ENCODE assay signal across 23 cellular contexts in the genomic region with DNA sequence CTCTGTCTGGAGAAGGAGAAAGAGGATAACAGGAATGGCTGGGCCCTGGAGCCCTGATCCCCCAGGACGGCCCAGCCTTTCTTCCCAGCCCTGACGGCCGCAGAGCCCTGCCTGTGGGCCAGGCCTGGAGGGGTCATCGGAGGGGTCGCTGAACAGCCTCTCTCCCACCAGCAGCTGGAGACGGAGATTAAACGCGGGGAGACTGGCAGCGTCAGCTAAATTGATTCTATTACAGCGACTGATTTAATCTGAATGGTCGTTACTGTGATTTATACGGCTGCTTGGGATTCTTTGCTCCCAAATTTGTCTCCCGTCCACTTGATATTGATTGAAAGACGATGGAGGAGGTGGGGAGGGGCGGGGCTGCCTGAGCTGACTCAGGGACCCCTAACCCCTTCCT. TPM values are rescaled to one million over a fixed set of nuclear protein-coding genes. Genes with fewer than 3 reads are reported as not detected.
"Had no signal": no experiment of that assay in that cellular context is flagged by ENCODE, and none has a peak within 500 bp of the region (broad histone marks: within the 10 kb centered on the region; RNA-seq: fewer than 3 reads in every experiment).

No MANE protein-coding gene starts in this region.

- H3K4me3 Mint-ChIP-seq: memory B cell; naive thymus-derived CD4-positive, alpha-beta T cell; T-helper 1 cell treated with Interleukin-12 subunit alpha and Interleukin-12 subunit beta and Interleukin-4 antibody, amounts not matched to agents 30 μg/mL and 1 μg/mL, for 36 hours had no signal

- H3K4me1 ChIP-seq: ascending aorta had no signal

- H3K9ac ChIP-seq: parathyroid adenoma had no signal

- H3K4me3 ChIP-seq: ascending aorta, breast epithelium, coronary artery, tibial nerve had no signal

- H3K36me3 Mint-ChIP-seq: memory B cell; naive thymus-derived CD4-positive, alpha-beta T cell had no signal

- H3K9me3 ChIP-seq: ascending aorta, breast epithelium, tibial nerve had no signal

- H2AFZ ChIP-seq: parathyroid adenoma had no signal

- H3K27ac ChIP-seq: ascending aorta, breast epithelium, coronary artery, parathyroid adenoma, VCaP had no signal

- DNase-seq: activated CD4-positive, alpha-beta T cell treated with anti-CD3 and anti-CD28 coated beads for 1 hour; activated CD8-positive, alpha-beta memory T cell treated with anti-CD3 and anti-CD28 coated beads for 24 hours; activated CD8-positive, alpha-beta memory T cell treated with anti-CD3 and anti-CD28 coated beads, Interleukin-2, amount 50 U/mL, for 48 hours; activated effector memory CD4-positive, alpha-beta T cell treated with Interleukin-2 at 50 U/mL for 16 hours; activated naive CD4-positive, alpha-beta T cell treated with anti-CD3 and anti-CD28 coated beads, Interleukin-2, amount 50 U/mL, for 16 hours; activated T-cell treated with anti-CD3 and anti-CD28 coated beads, Interleukin-2, amount 50 U/mL, for 48 hours; erythroblast; head of caudate nucleus; kidney glomerular epithelial cell; left ventricle myocardium superior; naive thymus-derived CD4-positive, alpha-beta T cell; stimulated activated CD8-positive, alpha-beta memory T cell treated with anti-CD3 and anti-CD28 coated beads, Interleukin-4, amount 100 ng/mL, for 48 hours; stimulated activated naive CD8-positive, alpha-beta T cell treated with anti-CD3 and anti-CD28 coated beads, Interleukin-15, Interleukin-2, amounts not matched to agents 100 U/mL and 50 U/mL, for 24 hours; substantia nigra had no signal

- H3K79me2 ChIP-seq: parathyroid adenoma had no signal

- H3K36me3 ChIP-seq: ascending aorta, breast epithelium, tibial nerve had no signal

- H3K9me3 Mint-ChIP-seq: memory B cell; T-helper 1 cell treated with Interleukin-12 subunit alpha and Interleukin-12 subunit beta and Interleukin-4 antibody, amounts not matched to agents 30 μg/mL and 1 μg/mL, for 36 hours had no signal

- H3K27ac Mint-ChIP-seq: memory B cell; naive thymus-derived CD4-positive, alpha-beta T cell; T-helper 1 cell treated with Interleukin-12 subunit alpha and Interleukin-12 subunit beta and Interleukin-4 antibody, amounts not matched to agents 30 μg/mL and 1 μg/mL, for 36 hours had no signal

RNA-seq across cellular contexts. Expression of a gene that starts 7.1 kb away (rescaled TPM):
- total RNA-seq: ascending aorta; breast epithelium; left ventricle myocardium superior; naive thymus-derived CD4-positive, alpha-beta T cell had no signal
- polyA plus RNA-seq: naive thymus-derived CD4-positive, alpha-beta T cell had no signal

RNA-seq across cellular contexts. Expression of a gene that starts 35.9 kb away (rescaled TPM):
- total RNA-seq: ascending aorta, breast epithelium, frontal cortex, left ventricle myocardium superior had no signal
